Comparison of ENCODE assay signal across 18 cellular contexts in genomic region chr12:54840293-54840692, GRCh38. TPM values are rescaled to one million over a fixed set of nuclear protein-coding genes. Genes with fewer than 3 reads are reported as not detected.
"Had no signal": no experiment of that assay in that cellular context is flagged by ENCODE, and none has a peak within 500 bp of the region (broad histone marks: within the 10 kb centered on the region; RNA-seq: fewer than 3 reads in every experiment).

No MANE protein-coding gene starts in this region.

- DNase-seq: activated CD4-positive, alpha-beta T cell treated with anti-CD3 and anti-CD28 coated beads, Interleukin-2, amount 50 U/mL, for 48 hours; activated CD8-positive, alpha-beta memory T cell treated with anti-CD3 and anti-CD28 coated beads, Interleukin-2, amount 10 ng/mL, durations not matched to agents 7 days and 5 days; activated effector memory CD4-positive, alpha-beta T cell treated with Interleukin-2 at 50 U/mL for 16 hours; activated naive CD4-positive, alpha-beta T cell treated with anti-CD3 and anti-CD28 coated beads, Interleukin-2, amount 50 U/mL, for 16 hours; activated T-cell treated with anti-CD3 and anti-CD28 coated beads, Interleukin-2, amount 50 U/mL, for 24 hours; dorsolateral prefrontal cortex; left colon; midbrain; right lobe of liver; stimulated activated naive CD8-positive, alpha-beta T cell treated with anti-CD3 and anti-CD28 coated beads, Interleukin-15, Interleukin-2, amounts not matched to agents 100 U/mL and 50 U/mL, for 24 hours; transverse colon had no signal

- H3K4me3 ChIP-seq: dorsolateral prefrontal cortex, gastroesophageal sphincter, right lobe of liver, transverse colon had no signal

- H3K9me3 ChIP-seq: transverse colon had no signal

- H3K27me3 ChIP-seq: dorsolateral prefrontal cortex, gastroesophageal sphincter, right lobe of liver, transverse colon had no signal

- H3K4me3 Mint-ChIP-seq: activated CD8-positive, alpha-beta memory T cell treated with anti-CD3 and anti-CD28 coated beads, Interleukin-2, amount 10 ng/mL, durations not matched to agents 7 days and 5 days; activated T-cell treated with anti-CD3 and anti-CD28 coated beads, Interleukin-2, amount 50 U/mL, for 24 hours; neural crest cell had no signal

- H3K36me3 ChIP-seq: gastroesophageal sphincter, right lobe of liver, transverse colon had no signal

- H3K27ac ChIP-seq: dorsolateral prefrontal cortex, gastroesophageal sphincter, right lobe of liver, transverse colon, VCaP had no signal

- H3K4me1 Mint-ChIP-seq: activated CD8-positive, alpha-beta memory T cell treated with anti-CD3 and anti-CD28 coated beads, Interleukin-2, amount 10 ng/mL, durations not matched to agents 7 days and 5 days; neural crest cell had no signal

- H3K27ac Mint-ChIP-seq: activated CD8-positive, alpha-beta memory T cell treated with anti-CD3 and anti-CD28 coated beads, Interleukin-2, amount 10 ng/mL, durations not matched to agents 7 days and 5 days; activated T-cell treated with anti-CD3 and anti-CD28 coated beads, Interleukin-2, amount 50 U/mL, for 24 hours had no signal

- H3K4me1 ChIP-seq: gastroesophageal sphincter, right lobe of liver, transverse colon had no signal

- ATAC-seq: activated CD8-positive, alpha-beta memory T cell treated with anti-CD3 and anti-CD28 coated beads, Interleukin-2, amount 10 ng/mL, durations not matched to agents 7 days and 5 days; gastroesophageal sphincter; left colon; right lobe of liver; stimulated activated naive CD8-positive, alpha-beta T cell treated with anti-CD3 and anti-CD28 coated beads, Interleukin-15, Interleukin-2, amounts not matched to agents 100 U/mL and 50 U/mL, for 24 hours had no signal

RNA-seq across cellular contexts. Expression of gene MUCL1, which starts 14.0 kb away (rescaled TPM):
- total RNA-seq: activated CD8-positive, alpha-beta memory T cell treated with anti-CD3 and anti-CD28 coated beads, Interleukin-2, amount 10 ng/mL, durations not matched to agents 7 days and 5 days; astrocyte; gastroesophageal sphincter; left colon; lung microvascular endothelial cell; neural crest cell; osteocyte; pulmonary artery endothelial cell; right lobe of liver; transverse colon had no signal
